ENCODE assay signal across 10 cellular contexts in the genomic region with DNA sequence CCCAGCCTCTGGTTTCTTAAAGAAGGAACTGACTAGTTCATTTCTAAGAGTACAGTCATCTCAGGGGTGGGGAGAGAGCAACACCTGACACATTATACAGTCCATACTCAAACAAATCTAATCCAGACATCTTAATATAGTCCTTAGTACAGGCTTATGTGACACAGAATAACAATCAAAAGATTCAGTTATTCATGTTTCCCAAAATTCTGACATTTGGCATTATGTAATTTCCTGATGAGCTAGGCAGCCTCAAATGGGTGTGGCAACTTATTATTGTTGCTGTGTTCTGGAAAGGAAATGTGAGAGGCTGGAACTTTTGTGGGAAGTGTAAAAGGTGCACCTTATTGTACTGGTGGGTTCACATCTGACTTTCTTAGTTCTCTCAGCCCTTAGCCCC.
DNase-seq lines count a peak whose midpoint lies in the region; ATAC-seq and TF ChIP-seq lines count a peak whose summit lies in the region.
"Had no signal": no experiment of that assay in that cellular context is flagged by ENCODE, and none has a peak within 500 bp of the region (broad histone marks: within the 10 kb centered on the region; RNA-seq: fewer than 3 reads in every experiment).

No MANE protein-coding gene starts in this region.

- H3K27ac ChIP-seq in esophagus squamous epithelium (peak overlapping the region; percentile 37 to 70 (median 65)), parathyroid adenoma (peak overlapping the region; percentile 45)
- H3K27ac ChIP-seq: SJCRH30 had no signal

- peaks cover 0 to 35% (median 0%) of the 10 kb centered on the region in 4 donors for H3K27me3 ChIP-seq in esophagus squamous epithelium
- H3K27me3 ChIP-seq in parathyroid adenoma (ENCODE audit: control insufficient read depth, insufficient read depth, low read length) = no peaks in the 10 kb centered on the region
- H3K27me3 ChIP-seq: sigmoid colon, SJCRH30 had no signal

- H3K4me1 ChIP-seq in esophagus squamous epithelium = peaks cover 0 to 39% (median 5%) of the 10 kb centered on the region in 3 donors
- H3K4me1 ChIP-seq in parathyroid adenoma = no peaks in the 10 kb centered on the region
- H3K4me1 ChIP-seq: sigmoid colon, SJCRH30 had no signal

- DNase-seq in EH (ENCODE audit: low read depth) (peak; percentile 8), NOMO-1 treated with DMSO at 0.1 percent for 48 hours (lab: John Stamatoyannopoulos, UW; ENCODE audit: unreplicated experiment) (peak; percentile 17), esophagus squamous epithelium (lab: John Stamatoyannopoulos, UW) (no peak)
- no peak for DNase-seq in stimulated activated CD4-positive, alpha-beta T cell treated with anti-CD3 and anti-CD28 coated beads, Interleukin-15, amount 100 ng/mL, for 24 hours
- no peak for DNase-seq in activated CD4-positive, CD25-positive, alpha-beta regulatory T cell treated with anti-CD3 and anti-CD28 coated beads, Interleukin-2, amount 50 U/mL, for 72 hours
- DNase-seq: DMS79 treated with DMSO at 0.1 percent for 48 hours, sigmoid colon, SJCRH30 had no signal

- TF ChIP-seq POLR2A in esophagus squamous epithelium (IDR thresholded peaks at IDR 0.05) = no peak

- H3K36me3 ChIP-seq in esophagus squamous epithelium = no peaks in the 10 kb centered on the region
- no peaks in the 10 kb centered on the region for H3K36me3 ChIP-seq in parathyroid adenoma (ENCODE audit: control insufficient read depth, insufficient read depth, low read length)
- H3K36me3 ChIP-seq: sigmoid colon, SJCRH30 had no signal

- ATAC-seq in GM19395 (IDR thresholded peaks at IDR 0.05; ENCODE audit: unreplicated experiment) = no peak

- H3K9me3 ChIP-seq in esophagus squamous epithelium = no peaks in the 10 kb centered on the region
- no peaks in the 10 kb centered on the region for H3K9me3 ChIP-seq in parathyroid adenoma (ENCODE audit: control insufficient read depth, low read length)
- H3K9me3 ChIP-seq: sigmoid colon, SJCRH30 had no signal

- no peaks in the 10 kb centered on the region for H3K79me2 ChIP-seq in parathyroid adenoma

- intact Hi-C loops in esophagus squamous epithelium (cut with DNase I) = no loop called here

- H3K4me2 ChIP-seq in parathyroid adenoma (ENCODE audit: low read length) = no peak overlapping the region

- H3K4me3 ChIP-seq in esophagus squamous epithelium (no peak overlapping the region), parathyroid adenoma (ENCODE audit: low read depth, low read length) (no peak overlapping the region)
- H3K4me3 ChIP-seq: sigmoid colon, SJCRH30 had no signal

- TF ChIP-seq CTCF in esophagus squamous epithelium (IDR thresholded peaks at IDR 0.05) (no peak), parathyroid adenoma (IDR thresholded peaks at IDR 0.05) (no peak)

- no peak overlapping the region for H2AFZ ChIP-seq in parathyroid adenoma

- H3K9ac ChIP-seq in parathyroid adenoma = no peak overlapping the region

Comparison
In these comparisons a context has a peak if more than half of its experiments do, and no peak if none do; other contexts are left out.
1. DNase-seq: peak in EH (single experiment) and NOMO-1 treated with DMSO at 0.1 percent for 48 hours (single experiment); none in esophagus squamous epithelium (single experiment), stimulated activated CD4-positive, alpha-beta T cell treated with anti-CD3 and anti-CD28 coated beads, Interleukin-15, amount 100 ng/mL, for 24 hours (single experiment) and activated CD4-positive, CD25-positive, alpha-beta regulatory T cell treated with anti-CD3 and anti-CD28 coated beads, Interleukin-2, amount 50 U/mL, for 72 hours (single experiment).